In genomic region chr11:77316733-77317342, GRCh38 we compare ENCODE assay signal across 19 cellular contexts. TPM values are rescaled to one million over a fixed set of nuclear protein-coding genes. Genes with fewer than 3 reads are reported as not detected.
DNase-seq lines count a peak whose midpoint lies in the region; ATAC-seq, FAIRE-seq and TF ChIP-seq lines count a peak whose summit lies in the region.
"Had no signal": no experiment of that assay in that cellular context is flagged by ENCODE, and none has a peak within 500 bp of the region (broad histone marks: within the 10 kb centered on the region; RNA-seq: fewer than 3 reads in every experiment).

No MANE protein-coding gene starts in this region.

- no peaks in the 10 kb centered on the region for H3K9me3 ChIP-seq in left lung
- no peaks in the 10 kb centered on the region for H3K9me3 ChIP-seq in sigmoid colon
- no peaks in the 10 kb centered on the region for H3K9me3 ChIP-seq in small intestine (ENCODE audit: control insufficient read depth, low read depth)
- H3K9me3 ChIP-seq: A549, BLaER1, Caco-2 had no signal

- H3K27ac ChIP-seq in VCaP: peak overlapping the region; percentile 70
- H3K27ac ChIP-seq in left lung: no peak overlapping the region
- H3K27ac ChIP-seq in sigmoid colon: peak overlapping the region in 2 of 4 donors; percentile 7 to 19
- no peak overlapping the region for H3K27ac ChIP-seq in small intestine (ENCODE audit: low read depth in 1 of 2, low read length in 1 of 2)
- H3K27ac ChIP-seq: A549, BLaER1 had no signal

- H3K36me3 ChIP-seq in left lung: peaks cover 0 to 5% of the 10 kb centered on the region in 2 donors
- peaks cover 0 to 4% (median under 1%) of the 10 kb centered on the region in 4 donors for H3K36me3 ChIP-seq in sigmoid colon
- H3K36me3 ChIP-seq in small intestine (ENCODE audit: control insufficient read depth in 2 of 2, insufficient read depth in 2 of 2, low read length in 2 of 2): peaks cover 2% of the 10 kb centered on the region in 2 donors

- H3K4me3 ChIP-seq in fibroblast of villous mesenchyme (ENCODE audit: low read depth, low read length) (no peak overlapping the region), left lung (no peak overlapping the region), sigmoid colon (no peak overlapping the region), small intestine (ENCODE audit: low read depth in 1 of 2, low read length in 2 of 2) (no peak overlapping the region)
- H3K4me3 ChIP-seq: A549, BLaER1 had no signal

- no peak for TF ChIP-seq EP300 in sigmoid colon (IDR thresholded peaks at IDR 0.05)

- TF ChIP-seq CTCF in VCaP (conservative IDR thresholded peaks at IDR 0.05) (no peak), fibroblast of villous mesenchyme (IDR thresholded peaks at IDR 0.05; ENCODE audit: insufficient read depth, low read depth, low read length) (no peak), left lung (IDR thresholded peaks at IDR 0.05) (no peak), sigmoid colon (IDR thresholded peaks at IDR 0.05) (no peak)

- WGBS in sigmoid colon, 2 donors: 47 to 55% methylated on average over 5 of the region's 5 CpGs
- WGBS in small intestine, 3 donors: 54 to 71% (median 57%) methylated on average over 5 of the region's 5 CpGs

- H3K27me3 ChIP-seq in left lung (no peaks in the 10 kb centered on the region), sigmoid colon (no peaks in the 10 kb centered on the region), small intestine (ENCODE audit: control insufficient read depth in 2 of 2, insufficient read depth in 2 of 2, low read length in 2 of 2) (no peaks in the 10 kb centered on the region)
- H3K27me3 ChIP-seq: BLaER1 had no signal

- ATAC-seq in left lung (peak; percentile 22), SK-N-SH treated with all-trans-retinoic acid at 6 μM for 48 hours (no peak)
- ATAC-seq: A549 had no signal

- no peaks in the 10 kb centered on the region for H3K4me1 ChIP-seq in left lung
- H3K4me1 ChIP-seq in sigmoid colon: no peaks in the 10 kb centered on the region
- H3K4me1 ChIP-seq in small intestine (ENCODE audit: control insufficient read depth in 2 of 2, insufficient read depth in 1 of 2, low read depth in 1 of 2, low read length in 1 of 2): no peaks in the 10 kb centered on the region
- H3K4me1 ChIP-seq: A549, BLaER1, Caco-2 had no signal

- FAIRE-seq in small intestine (lab: Jason Lieb, UNC): no peak
- FAIRE-seq: A549, GM19239, H1 had no signal

- DNase-seq in fibroblast of villous mesenchyme (ENCODE audit: low read depth) (peak; percentile 66), left lung (no peak), sigmoid colon (peak; percentile 70), NCI-H146 (lab: John Stamatoyannopoulos, UW) (no peak), small intestine (no peak)
- DNase-seq: Caco-2; CD8-positive, alpha-beta memory T cell; DND-41; GF-D8; HCEC 1CT; HFFc6; IMR-90 had no signal

- intact Hi-C loops in left lung (cut with DNase I) (no loop called here), sigmoid colon (cut with DNase I) (no loop called here)

- no peak for TF ChIP-seq POLR2A in sigmoid colon (IDR thresholded peaks at IDR 0.05)

TF ChIP-seq in SK-N-SH treated with all-trans-retinoic acid at 6 μM for 48 hours, 23 proteins besides CTCF, POLR2A, EP300 and RAD21:
- TF ChIP-seq GLIS3 (CRISPR knock-in tag; IDR thresholded peaks at IDR 0.05) (no peak), OSR1 (CRISPR knock-in tag; IDR thresholded peaks at IDR 0.05) (no peak), ZFP3 (CRISPR knock-in tag; IDR thresholded peaks at IDR 0.05) (no peak), CSDC2 (CRISPR knock-in tag; IDR thresholded peaks at IDR 0.05) (no peak), ZC3H10 (CRISPR knock-in tag; IDR thresholded peaks at IDR 0.05) (no peak), ZNF565 (CRISPR knock-in tag; conservative IDR thresholded peaks at IDR 0.05; ENCODE audit: low read depth) (no peak), ESRRG (CRISPR knock-in tag; IDR thresholded peaks at IDR 0.05) (no peak), ISL1 (CRISPR knock-in tag; IDR thresholded peaks at IDR 0.05) (no peak), RARB (CRISPR knock-in tag; IDR thresholded peaks at IDR 0.05) (no peak), ZNF8 (CRISPR knock-in tag; IDR thresholded peaks at IDR 0.05) (no peak), BACH2 (CRISPR knock-in tag; IDR thresholded peaks at IDR 0.05; ENCODE audit: borderline replicate concordance) (no peak), TCF4 (CRISPR knock-in tag; IDR thresholded peaks at IDR 0.05; ENCODE audit: borderline replicate concordance) (no peak), POU6F1 (CRISPR knock-in tag; IDR thresholded peaks at IDR 0.05; ENCODE audit: borderline replicate concordance, low read depth) (no peak)

RNA-seq across cellular contexts. Expression of gene GDPD4, which starts 15.4 kb away (rescaled TPM):
- total RNA-seq in fibroblast of villous mesenchyme (0.43 and 0.64 TPM in 2 replicates), left lung (not detected), sigmoid colon (not detected)
- polyA plus RNA-seq in sigmoid colon (not detected), small intestine (1 to 10 TPM in 1 of 3 donors, not detected in 2; 2.2 TPM)
- total RNA-seq: Caco-2; CD8-positive, alpha-beta memory T cell; H1; HFFc6; IMR-90 had no signal
- polyA plus RNA-seq: A549; AG04450; CD8-positive, alpha-beta memory T cell; H1; IMR-90 had no signal

Comparison
In these comparisons a context has a peak if more than half of its experiments do, and no peak if none do; other contexts are left out.
1. DNase-seq: peak in fibroblast of villous mesenchyme (single experiment) and sigmoid colon (single experiment); none in left lung (0 of 2), NCI-H146 (single experiment) and small intestine (single experiment).